ENCODE assay signal across 18 cellular contexts in the genomic region with DNA sequence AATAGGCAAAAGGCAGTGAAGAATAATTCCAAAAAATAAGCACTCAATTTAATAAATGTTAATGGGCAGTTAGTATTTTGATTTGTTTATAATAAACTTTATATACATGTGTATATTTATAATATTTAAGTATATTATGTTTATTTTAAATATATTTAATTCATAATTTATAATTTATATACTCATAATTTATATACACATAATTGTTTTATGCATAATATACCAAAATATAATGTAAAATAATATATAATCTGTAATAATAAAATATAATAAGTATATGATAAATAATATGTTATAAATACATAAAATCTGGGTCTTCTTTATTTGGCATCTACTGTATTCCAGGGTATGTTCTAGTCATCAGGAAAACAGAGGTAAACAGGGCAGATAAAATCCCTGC.
DNase-seq lines count a peak whose midpoint lies in the region; ATAC-seq, FAIRE-seq and TF ChIP-seq lines count a peak whose summit lies in the region.
"Had no signal": no experiment of that assay in that cellular context is flagged by ENCODE, and none has a peak within 500 bp of the region (broad histone marks: within the 10 kb centered on the region; RNA-seq: fewer than 3 reads in every experiment).

No MANE protein-coding gene starts in this region.

- no peaks in the 10 kb centered on the region for H3K27me3 ChIP-seq in small intestine (ENCODE audit: control insufficient read depth in 2 of 2, insufficient read depth in 2 of 2, low read length in 2 of 2)

- H3K4me1 ChIP-seq in small intestine (ENCODE audit: control insufficient read depth in 2 of 2, insufficient read depth in 1 of 2, low read depth in 1 of 2, low read length in 1 of 2) = no peaks in the 10 kb centered on the region

- H3K27ac ChIP-seq in small intestine (ENCODE audit: low read depth in 1 of 2, low read length in 1 of 2) = no peak overlapping the region

- H3K9me3 Mint-ChIP-seq in WTC11 = no peaks in the 10 kb centered on the region
- no peaks in the 10 kb centered on the region for H3K9me3 Mint-ChIP-seq in activated CD4-positive, alpha-beta T cell treated with anti-CD3 and anti-CD28 coated beads for 36 hours (ENCODE audit: low read depth)
- H3K9me3 Mint-ChIP-seq in activated CD4-positive, alpha-beta T cell treated with anti-CD3 and anti-CD28 coated beads, Interleukin-2, amount 10 ng/mL, durations not matched to agents 7 days and 5 days = no peaks in the 10 kb centered on the region
- H3K9me3 Mint-ChIP-seq: CD4-positive, alpha-beta memory T cell; GM23338 had no signal

- H3K9me3 ChIP-seq in small intestine (ENCODE audit: control insufficient read depth, low read depth) = no peaks in the 10 kb centered on the region
- H3K9me3 ChIP-seq: HAP-1 had no signal

- no peaks in the 10 kb centered on the region for H3K27me3 Mint-ChIP-seq in WTC11 (ENCODE audit: low read depth)
- peaks cover 2% of the 10 kb centered on the region for H3K27me3 Mint-ChIP-seq in activated CD4-positive, alpha-beta T cell treated with anti-CD3 and anti-CD28 coated beads for 36 hours
- H3K27me3 Mint-ChIP-seq in activated CD4-positive, alpha-beta T cell treated with anti-CD3 and anti-CD28 coated beads, Interleukin-2, amount 10 ng/mL, durations not matched to agents 7 days and 5 days = peaks cover 37% of the 10 kb centered on the region

- TF ChIP-seq CTCF in WTC11 (IDR thresholded peaks at IDR 0.05) = no peak

- no peak overlapping the region for H3K4me3 ChIP-seq in small intestine (ENCODE audit: low read depth in 1 of 2, low read length in 2 of 2)
- H3K4me3 ChIP-seq: GM12878, GM23338, HAP-1 had no signal

- CTCF ChIA-PET in WTC11 (lab: Charles Lee) = no interaction called here
- CTCF ChIA-PET in activated CD4-positive, alpha-beta T cell treated with anti-CD3 and anti-CD28 coated beads for 36 hours (lab: Charles Lee) = no interaction called here
- CTCF ChIA-PET in activated CD4-positive, alpha-beta T cell treated with anti-CD3 and anti-CD28 coated beads, Interleukin-2, amount 10 ng/mL, durations not matched to agents 7 days and 5 days (lab: Charles Lee) = interaction anchor here (1.2 kb wide), 1 partner anchor 7 kb away, joined by 3 read pairs; no protein-coding TSS in a partner anchor

- H3K36me3 Mint-ChIP-seq in WTC11 = no peaks in the 10 kb centered on the region
- no peaks in the 10 kb centered on the region for H3K36me3 Mint-ChIP-seq in activated CD4-positive, alpha-beta T cell treated with anti-CD3 and anti-CD28 coated beads for 36 hours (ENCODE audit: low read depth)
- no peaks in the 10 kb centered on the region for H3K36me3 Mint-ChIP-seq in activated CD4-positive, alpha-beta T cell treated with anti-CD3 and anti-CD28 coated beads, Interleukin-2, amount 10 ng/mL, durations not matched to agents 7 days and 5 days (ENCODE audit: low read depth)
- H3K36me3 Mint-ChIP-seq: CD4-positive, alpha-beta memory T cell had no signal

- H3K36me3 ChIP-seq in small intestine (ENCODE audit: control insufficient read depth in 2 of 2, insufficient read depth in 2 of 2, low read length in 2 of 2) = no peaks in the 10 kb centered on the region
- H3K36me3 ChIP-seq: HAP-1 had no signal

- POLR2A ChIA-PET in WTC11 (lab: Charles Lee) = no interaction called here
- POLR2A ChIA-PET in activated CD4-positive, alpha-beta T cell treated with anti-CD3 and anti-CD28 coated beads for 36 hours (lab: Charles Lee) = no interaction called here
- POLR2A ChIA-PET in activated CD4-positive, alpha-beta T cell treated with anti-CD3 and anti-CD28 coated beads, Interleukin-2, amount 10 ng/mL, durations not matched to agents 7 days and 5 days (lab: Charles Lee) = no interaction called here

- DNase-seq in WTC11 (ENCODE audit: low spot score) = no peak
- no peak for DNase-seq in frontal cortex (ENCODE audit: low spot score in 2 of 2)
- no peak for DNase-seq in small intestine
- no peak for DNase-seq in GM19238 (ENCODE audit: insufficient read length, low spot score)
- no peak for DNase-seq in activated CD4-positive, alpha-beta T cell treated with anti-CD3 and anti-CD28 coated beads for 36 hours
- DNase-seq in activated CD4-positive, alpha-beta T cell treated with anti-CD3 and anti-CD28 coated beads, Interleukin-2, amount 10 ng/mL, durations not matched to agents 7 days and 5 days = no peak
- DNase-seq: 8988T; C1 segment of cervical spinal cord; CD4-positive, alpha-beta memory T cell; COR-L47; DMS153; DND-41; GDM1 had no signal

- H3K4me3 Mint-ChIP-seq in WTC11 = no peak overlapping the region
- H3K4me3 Mint-ChIP-seq in activated CD4-positive, alpha-beta T cell treated with anti-CD3 and anti-CD28 coated beads for 36 hours = no peak overlapping the region
- no peak overlapping the region for H3K4me3 Mint-ChIP-seq in activated CD4-positive, alpha-beta T cell treated with anti-CD3 and anti-CD28 coated beads, Interleukin-2, amount 10 ng/mL, durations not matched to agents 7 days and 5 days
- H3K4me3 Mint-ChIP-seq: CD4-positive, alpha-beta memory T cell; GM23338 had no signal

- H3K27ac Mint-ChIP-seq in WTC11 = no peak overlapping the region
- no peak overlapping the region for H3K27ac Mint-ChIP-seq in activated CD4-positive, alpha-beta T cell treated with anti-CD3 and anti-CD28 coated beads for 36 hours
- H3K27ac Mint-ChIP-seq in activated CD4-positive, alpha-beta T cell treated with anti-CD3 and anti-CD28 coated beads, Interleukin-2, amount 10 ng/mL, durations not matched to agents 7 days and 5 days = no peak overlapping the region
- H3K27ac Mint-ChIP-seq: CD4-positive, alpha-beta memory T cell; GM23338 had no signal

- intact Hi-C loops in activated CD4-positive, alpha-beta T cell treated with anti-CD3 and anti-CD28 coated beads for 36 hours (cut with DNase I, micrococcal nuclease) = no loop called here

- ATAC-seq in WTC11 = no peak
- ATAC-seq in activated CD4-positive, alpha-beta T cell treated with anti-CD3 and anti-CD28 coated beads for 36 hours = no peak
- ATAC-seq: GM12878, GM23338 had no signal

- peaks cover 12% of the 10 kb centered on the region for H3K4me1 Mint-ChIP-seq in WTC11
- no peaks in the 10 kb centered on the region for H3K4me1 Mint-ChIP-seq in activated CD4-positive, alpha-beta T cell treated with anti-CD3 and anti-CD28 coated beads for 36 hours
- no peaks in the 10 kb centered on the region for H3K4me1 Mint-ChIP-seq in activated CD4-positive, alpha-beta T cell treated with anti-CD3 and anti-CD28 coated beads, Interleukin-2, amount 10 ng/mL, durations not matched to agents 7 days and 5 days

- FAIRE-seq in G401.6 (lab: Jason Lieb, UNC) = peak; percentile 96
- FAIRE-seq in frontal cortex (lab: Jason Lieb, UNC) = peak; percentile 99
- peak; percentile 96 for FAIRE-seq in small intestine (lab: Jason Lieb, UNC)
- FAIRE-seq: GM12878, H54 had no signal

TF ChIP-seq in WTC11, 78 proteins besides CTCF, POLR2A, EP300 and RAD21:
- TF ChIP-seq HMGA2 (CRISPR knock-in tag; IDR thresholded peaks at IDR 0.05) = peak; percentile 92
- TF ChIP-seq, protein P1, sequence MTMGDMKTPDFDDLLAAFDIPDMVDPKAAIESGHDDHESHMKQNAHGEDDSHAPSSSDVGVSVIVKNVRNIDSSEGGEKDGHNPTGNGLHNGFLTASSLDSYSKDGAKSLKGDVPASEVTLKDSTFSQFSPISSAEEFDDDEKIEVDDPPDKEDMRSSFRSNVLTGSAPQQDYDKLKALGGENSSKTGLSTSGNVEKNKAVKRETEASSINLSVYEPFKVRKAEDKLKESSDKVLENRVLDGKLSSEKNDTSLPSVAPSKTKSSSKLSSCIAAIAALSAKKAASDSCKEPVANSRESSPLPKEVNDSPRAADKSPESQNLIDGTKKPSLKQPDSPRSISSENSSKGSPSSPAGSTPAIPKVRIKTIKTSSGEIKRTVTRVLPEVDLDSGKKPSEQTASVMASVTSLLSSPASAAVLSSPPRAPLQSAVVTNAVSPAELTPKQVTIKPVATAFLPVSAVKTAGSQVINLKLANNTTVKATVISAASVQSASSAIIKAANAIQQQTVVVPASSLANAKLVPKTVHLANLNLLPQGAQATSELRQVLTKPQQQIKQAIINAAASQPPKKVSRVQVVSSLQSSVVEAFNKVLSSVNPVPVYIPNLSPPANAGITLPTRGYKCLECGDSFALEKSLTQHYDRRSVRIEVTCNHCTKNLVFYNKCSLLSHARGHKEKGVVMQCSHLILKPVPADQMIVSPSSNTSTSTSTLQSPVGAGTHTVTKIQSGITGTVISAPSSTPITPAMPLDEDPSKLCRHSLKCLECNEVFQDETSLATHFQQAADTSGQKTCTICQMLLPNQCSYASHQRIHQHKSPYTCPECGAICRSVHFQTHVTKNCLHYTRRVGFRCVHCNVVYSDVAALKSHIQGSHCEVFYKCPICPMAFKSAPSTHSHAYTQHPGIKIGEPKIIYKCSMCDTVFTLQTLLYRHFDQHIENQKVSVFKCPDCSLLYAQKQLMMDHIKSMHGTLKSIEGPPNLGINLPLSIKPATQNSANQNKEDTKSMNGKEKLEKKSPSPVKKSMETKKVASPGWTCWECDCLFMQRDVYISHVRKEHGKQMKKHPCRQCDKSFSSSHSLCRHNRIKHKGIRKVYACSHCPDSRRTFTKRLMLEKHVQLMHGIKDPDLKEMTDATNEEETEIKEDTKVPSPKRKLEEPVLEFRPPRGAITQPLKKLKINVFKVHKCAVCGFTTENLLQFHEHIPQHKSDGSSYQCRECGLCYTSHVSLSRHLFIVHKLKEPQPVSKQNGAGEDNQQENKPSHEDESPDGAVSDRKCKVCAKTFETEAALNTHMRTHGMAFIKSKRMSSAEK (CRISPR knock-in tag; IDR thresholded peaks at IDR 0.05; ENCODE audit: borderline replicate concordance) = no peak
- TF ChIP-seq TCF7 (CRISPR knock-in tag; IDR thresholded peaks at IDR 0.05; ENCODE audit: low read depth) = no peak
